Comparison of ENCODE assay signal across 9 cellular contexts in genomic region chr2:112640800-112641675, GRCh38. TPM values are rescaled to one million over a fixed set of nuclear protein-coding genes. Genes with fewer than 3 reads are reported as not detected.
DNase-seq lines count a peak whose midpoint lies in the region; TF ChIP-seq lines count a peak whose summit lies in the region.
"Had no signal": no experiment of that assay in that cellular context is flagged by ENCODE, and none has a peak within 500 bp of the region (broad histone marks: within the 10 kb centered on the region; RNA-seq: fewer than 3 reads in every experiment).

No MANE protein-coding gene starts in this region.

- POLR2A ChIA-PET in AG04450 (lab: Yijun Ruan, JAX), result interaction anchor here (0.5 to 1.0 kb wide), 3 partner anchors 10 to 79 kb away, joined by 3 to 9 read pairs (median 4); no protein-coding TSS in a partner anchor

- in situ Hi-C loops in G401 (cut with HindIII; ENCODE audit: low sequenced_read_pairs), result no loop called here

- H3K4me3 Mint-ChIP-seq in progenitor cell of endocrine pancreas (ENCODE audit: low read depth), result no peak overlapping the region

- peak overlapping the region; percentile 96 for H3K27ac ChIP-seq in AG04450 (ENCODE audit: low read depth, low read length)

- CTCF ChIA-PET in AG04450 (lab: Charles Lee), result interaction anchor here (1.2 to 1.4 kb wide), 2 partner anchors 10 to 13 kb away, joined by 4 to 5 read pairs; no protein-coding TSS in a partner anchor

- H3K9me3 ChIP-seq in AG04450 (ENCODE audit: control insufficient read depth, insufficient read depth, low read length) (no peaks in the 10 kb centered on the region; the same call in 1 of the 2 replicates), adipocyte (ENCODE audit: control insufficient read depth, low read length) (no peaks in the 10 kb centered on the region)

- DNase-seq in AG04450 (ENCODE audit: low read depth, low spot score) (peak; percentile 80), HFF-Myc (ENCODE audit: extremely low read depth, low read depth) (peak; percentile 92), adipocyte (ENCODE audit: low read depth) (peak; percentile 66), kidney tubule cell (ENCODE audit: low spot score) (peak; percentile 81), DMS79 (lab: John Stamatoyannopoulos, UW) (no peak), progenitor cell of endocrine pancreas (ENCODE audit: low spot score, unreplicated experiment) (no peak), G401 (ENCODE audit: low spot score) (no peak), amniotic stem cell (lab: John Stamatoyannopoulos, UW) (no peak)
- DNase-seq: NCI-H2227 treated with DMSO at 0.1 percent for 48 hours had no signal

- peak overlapping the region; percentile 7; the same call in 1 of the 2 replicates for H3K4me3 ChIP-seq in AG04450 (ENCODE audit: low read depth, low read length)
- H3K4me3 ChIP-seq in HFF-Myc (replicated peaks; ENCODE audit: low read depth, low read length), result no peak overlapping the region
- H3K4me3 ChIP-seq in adipocyte (ENCODE audit: low read length), result no peak overlapping the region

- H3K27ac Mint-ChIP-seq in progenitor cell of endocrine pancreas, result no peak overlapping the region

- peak overlapping the region; percentile 30 for H3K9ac ChIP-seq in adipocyte (ENCODE audit: low read length)

- H3K27me3 Mint-ChIP-seq in progenitor cell of endocrine pancreas, result peaks cover 39% of the 10 kb centered on the region

- peaks cover 6% of the 10 kb centered on the region for H3K4me1 Mint-ChIP-seq in progenitor cell of endocrine pancreas (ENCODE audit: low read depth)

- H3K27me3 ChIP-seq in AG04450 (ENCODE audit: control insufficient read depth, insufficient read depth, low read length), result no peaks in the 10 kb centered on the region
- H3K27me3 ChIP-seq in adipocyte (replicated peaks; ENCODE audit: control insufficient read depth, insufficient read depth, low read length), result no peaks in the 10 kb centered on the region

- no peaks in the 10 kb centered on the region for H3K9me3 Mint-ChIP-seq in progenitor cell of endocrine pancreas (ENCODE audit: low read depth)

- H3K36me3 ChIP-seq in adipocyte (ENCODE audit: control insufficient read depth, insufficient read depth, low read length, severe bottlenecking), result no peaks in the 10 kb centered on the region

- no peaks in the 10 kb centered on the region for H3K36me3 Mint-ChIP-seq in progenitor cell of endocrine pancreas (ENCODE audit: insufficient read depth)

- H3K4me1 ChIP-seq in adipocyte (ENCODE audit: control insufficient read depth, insufficient read depth, low read length), result peaks cover 30% of the 10 kb centered on the region

- no peak for TF ChIP-seq CTCF in AG04450 (IDR thresholded peaks at IDR 0.05; ENCODE audit: low read depth, low read length)
- TF ChIP-seq CTCF in HFF-Myc (IDR thresholded peaks at IDR 0.05; ENCODE audit: low read depth, low read length, missing control alignments), result no peak
- TF ChIP-seq CTCF in progenitor cell of endocrine pancreas (IDR thresholded peaks at IDR 0.05; ENCODE audit: unreplicated experiment), result no peak

RNA-seq across cellular contexts. Expression of gene SLC20A1, which starts 4.7 kb away (rescaled TPM):
- 71.8 and 74.8 TPM in 2 replicates for polyA plus RNA-seq in AG04450 (2011; rRNA removed)
- 64.9 and 67.1 TPM in 2 replicates for polyA minus RNA-seq in AG04450 (2011; rRNA and poly(A)+ RNA removed)
- 56.0 and 62.0 TPM in 2 replicates for total RNA-seq in progenitor cell of endocrine pancreas
- 81.9 and 125 TPM in 2 replicates for total RNA-seq in G401 (2014; rRNA removed; shearing (Covaris generic))

RNA-seq across cellular contexts. Expression of gene CHCHD5, which starts 56.6 kb away (rescaled TPM):
- 8.9 and 15.2 TPM in 2 replicates for polyA plus RNA-seq in AG04450 (2011; rRNA removed)
- 8.3 and 13.9 TPM in 2 replicates for polyA minus RNA-seq in AG04450 (2011; rRNA and poly(A)+ RNA removed)
- total RNA-seq in progenitor cell of endocrine pancreas, result 37.0 and 38.4 TPM in 2 replicates
- total RNA-seq in G401 (2014; rRNA removed; shearing (Covaris generic)), result 10.8 and 19.2 TPM in 2 replicates

Comparison
In these comparisons a context has a peak if more than half of its experiments do, and no peak if none do; other contexts are left out.
1. DNase-seq: peak in AG04450 (single experiment), HFF-Myc (single experiment), adipocyte (single experiment) and kidney tubule cell (single experiment); none in DMS79 (single experiment), progenitor cell of endocrine pancreas (single experiment), G401 (single experiment) and amniotic stem cell (single experiment).